21 cellular contexts compared by ENCODE assay signal in genomic region chr11:13837286-13837685, GRCh38.
A peak's percentile ranks its signal among the peaks of the same experiment; 100 is the strongest.
DNase-seq lines count a peak whose midpoint lies in the region; ATAC-seq and TF ChIP-seq lines count a peak whose summit lies in the region.
"Had no signal": no experiment of that assay in that cellular context is flagged by ENCODE, and none has a peak within 500 bp of the region (broad histone marks: within the 10 kb centered on the region; RNA-seq: fewer than 3 reads in every experiment).

No MANE protein-coding gene starts in this region.

- H3K79me2 ChIP-seq in PC-3 (ENCODE audit: low read length): no peaks in the 10 kb centered on the region

- no peaks in the 10 kb centered on the region for H3K36me3 Mint-ChIP-seq in activated CD8-positive, alpha-beta T cell treated with anti-CD3 and anti-CD28 coated beads for 36 hours (ENCODE audit: low read depth)
- no peaks in the 10 kb centered on the region for H3K36me3 Mint-ChIP-seq in activated CD8-positive, alpha-beta T cell treated with anti-CD3 and anti-CD28 coated beads, Interleukin-2, amount 10 ng/mL, durations not matched to agents 7 days and 5 days (ENCODE audit: low read depth)

- H3K4me3 Mint-ChIP-seq in activated CD8-positive, alpha-beta T cell treated with anti-CD3 and anti-CD28 coated beads for 36 hours: no peak overlapping the region
- no peak overlapping the region for H3K4me3 Mint-ChIP-seq in activated CD8-positive, alpha-beta T cell treated with anti-CD3 and anti-CD28 coated beads, Interleukin-2, amount 10 ng/mL, durations not matched to agents 7 days and 5 days
- H3K4me3 Mint-ChIP-seq: activated CD4-positive, alpha-beta T cell treated with anti-CD3 and anti-CD28 coated beads, Interleukin-2, amount 10 ng/mL, durations not matched to agents 7 days and 5 days; activated T-cell treated with anti-CD3 and anti-CD28 coated beads, Interleukin-2, amount 50 U/mL, for 24 hours; endodermal cell; nephron had no signal

- no peaks in the 10 kb centered on the region for H3K27me3 Mint-ChIP-seq in activated CD8-positive, alpha-beta T cell treated with anti-CD3 and anti-CD28 coated beads for 36 hours
- H3K27me3 Mint-ChIP-seq in activated CD8-positive, alpha-beta T cell treated with anti-CD3 and anti-CD28 coated beads, Interleukin-2, amount 10 ng/mL, durations not matched to agents 7 days and 5 days (ENCODE audit: low read depth): no peaks in the 10 kb centered on the region
- H3K27me3 Mint-ChIP-seq: activated T-cell treated with anti-CD3 and anti-CD28 coated beads, Interleukin-2, amount 50 U/mL, for 24 hours had no signal

- intact Hi-C loops in activated CD8-positive, alpha-beta T cell treated with anti-CD3 and anti-CD28 coated beads for 36 hours (cut with micrococcal nuclease): no loop called here
- intact Hi-C loops in PC-3 (cut with micrococcal nuclease): loop anchor here (1.0 to 2.0 kb wide), 2 partner anchors 20 to 36 kb away; no protein-coding TSS in a partner anchor

- peak overlapping the region; percentile 77 for H3K9ac ChIP-seq in PC-3 (ENCODE audit: low read length)
- H3K9ac ChIP-seq: KMS-11 had no signal

- H3K4me2 ChIP-seq in PC-3 (ENCODE audit: low read length): peak overlapping the region; percentile 72
- H3K4me2 ChIP-seq: KMS-11 had no signal

- no peaks in the 10 kb centered on the region for H3F3A ChIP-seq in PC-3 (ENCODE audit: low read length, unreplicated experiment)

- no peak overlapping the region for H3K4me3 ChIP-seq in PC-3 (ENCODE audit: low read length)
- no peak overlapping the region for H3K4me3 ChIP-seq in WERI-Rb-1 (ENCODE audit: low read depth, low read length)
- H3K4me3 ChIP-seq: upper lobe of right lung had no signal

- H3K4me1 ChIP-seq in PC-3 (ENCODE audit: insufficient read depth, low read length): peaks cover 35% of the 10 kb centered on the region
- H3K4me1 ChIP-seq: upper lobe of right lung had no signal

- peak; percentile 60 for ATAC-seq in activated CD8-positive, alpha-beta T cell treated with anti-CD3 and anti-CD28 coated beads for 36 hours
- ATAC-seq in activated CD8-positive, alpha-beta T cell treated with anti-CD3 and anti-CD28 coated beads, Interleukin-2, amount 10 ng/mL, durations not matched to agents 7 days and 5 days: no peak
- ATAC-seq in PC-3 (peak; percentile 88), GM21367 (IDR thresholded peaks at IDR 0.05; ENCODE audit: unreplicated experiment) (no peak)
- ATAC-seq: upper lobe of right lung had no signal

- H3K27ac ChIP-seq in PC-3 (ENCODE audit: low read length) (peak overlapping the region; percentile 95), epithelial cell of prostate (no peak overlapping the region), WERI-Rb-1 (no peak overlapping the region)
- H3K27ac ChIP-seq: C4-2B, KMS-11, upper lobe of right lung had no signal

- H3K27me3 ChIP-seq in PC-3 (ENCODE audit: low read length) (no peaks in the 10 kb centered on the region), WERI-Rb-1 (ENCODE audit: insufficient read depth, low read depth, severe bottlenecking) (peaks cover 5% of the 10 kb centered on the region)
- H3K27me3 ChIP-seq: upper lobe of right lung had no signal

- H3K4me1 Mint-ChIP-seq in activated CD8-positive, alpha-beta T cell treated with anti-CD3 and anti-CD28 coated beads for 36 hours (ENCODE audit: low read depth): peaks cover 4% of the 10 kb centered on the region
- H3K4me1 Mint-ChIP-seq in activated CD8-positive, alpha-beta T cell treated with anti-CD3 and anti-CD28 coated beads, Interleukin-2, amount 10 ng/mL, durations not matched to agents 7 days and 5 days (ENCODE audit: low read depth): peaks cover 7% of the 10 kb centered on the region

- CTCF ChIA-PET in activated CD8-positive, alpha-beta T cell treated with anti-CD3 and anti-CD28 coated beads for 36 hours (lab: Charles Lee): no interaction called here
- CTCF ChIA-PET in activated CD8-positive, alpha-beta T cell treated with anti-CD3 and anti-CD28 coated beads, Interleukin-2, amount 10 ng/mL, durations not matched to agents 7 days and 5 days (lab: Charles Lee): no interaction called here
- CTCF ChIA-PET in PC-3 (lab: Charles Lee): interaction anchor here (0.5 kb wide), 1 partner anchor 35 kb away, joined by 3 read pairs; no protein-coding TSS in a partner anchor

- no peak overlapping the region for H3K27ac Mint-ChIP-seq in activated CD8-positive, alpha-beta T cell treated with anti-CD3 and anti-CD28 coated beads for 36 hours
- H3K27ac Mint-ChIP-seq in activated CD8-positive, alpha-beta T cell treated with anti-CD3 and anti-CD28 coated beads, Interleukin-2, amount 10 ng/mL, durations not matched to agents 7 days and 5 days: no peak overlapping the region
- H3K27ac Mint-ChIP-seq: activated CD4-positive, alpha-beta T cell treated with anti-CD3 and anti-CD28 coated beads, Interleukin-2, amount 10 ng/mL, durations not matched to agents 7 days and 5 days; activated T-cell treated with anti-CD3 and anti-CD28 coated beads, Interleukin-2, amount 50 U/mL, for 24 hours; endodermal cell; nephron had no signal

- no TSS peak for BruUV-seq in PC-3 (replicated peaks; lab: Mats Ljungman, UMichigan)

- H4K20me1 ChIP-seq in PC-3 (ENCODE audit: low read length): no peaks in the 10 kb centered on the region

- DNase-seq in activated CD8-positive, alpha-beta T cell treated with anti-CD3 and anti-CD28 coated beads for 36 hours: no peak
- DNase-seq in activated CD8-positive, alpha-beta T cell treated with anti-CD3 and anti-CD28 coated beads, Interleukin-2, amount 10 ng/mL, durations not matched to agents 7 days and 5 days: no peak
- DNase-seq in PC-3 (peak; percentile 94), epithelial cell of prostate (ENCODE audit: low read depth, low spot score) (peak; percentile 84), renal cortical epithelial cell (ENCODE audit: low read depth) (peak; percentile 98), WERI-Rb-1 (no peak)
- DNase-seq in stimulated activated CD8-positive, alpha-beta memory T cell treated with anti-CD3 and anti-CD28 coated beads, Interleukin-4, amount 100 ng/mL, for 48 hours: no peak
- DNase-seq: 8988T; activated CD4-positive, alpha-beta T cell treated with anti-CD3 and anti-CD28 coated beads, Interleukin-2, amount 10 ng/mL, durations not matched to agents 7 days and 5 days; activated T-cell treated with anti-CD3 and anti-CD28 coated beads, Interleukin-2, amount 50 U/mL, for 24 hours; DMS79 treated with DMSO at 0.1 percent for 48 hours; endodermal cell; mesenchymal stem cell; NCI-H1436; stimulated activated CD4-positive, alpha-beta T cell treated with anti-CD3 and anti-CD28 coated beads, Interleukin-12 subunit alpha, Interleukin-12 subunit beta, amount 100 ng/mL, for 4 hours; stimulated activated naive CD4-positive, alpha-beta T cell treated with Interleukin-2 at 50 U/mL for 16 hours; upper lobe of right lung had no signal

- no peak overlapping the region for H2AFZ ChIP-seq in PC-3 (ENCODE audit: low read length)

- H3K36me3 ChIP-seq in PC-3 (ENCODE audit: low read depth, low read length): no peaks in the 10 kb centered on the region
- no peaks in the 10 kb centered on the region for H3K36me3 ChIP-seq in WERI-Rb-1
- H3K36me3 ChIP-seq: upper lobe of right lung had no signal

- H3K9me3 ChIP-seq in PC-3 (ENCODE audit: low read length) (no peaks in the 10 kb centered on the region), WERI-Rb-1 (ENCODE audit: severe bottlenecking) (no peaks in the 10 kb centered on the region)
- H3K9me3 ChIP-seq: upper lobe of right lung had no signal

- POLR2A ChIA-PET in activated CD8-positive, alpha-beta T cell treated with anti-CD3 and anti-CD28 coated beads for 36 hours (lab: Charles Lee): no interaction called here
- POLR2A ChIA-PET in activated CD8-positive, alpha-beta T cell treated with anti-CD3 and anti-CD28 coated beads, Interleukin-2, amount 10 ng/mL, durations not matched to agents 7 days and 5 days (lab: Charles Lee): no interaction called here
- POLR2A ChIA-PET in PC-3 (lab: Charles Lee; ENCODE audit: unreplicated experiment): interaction anchor here (0.7 kb wide), 1 partner anchor 20 kb away, joined by 7 read pairs; no protein-coding TSS in a partner anchor

- H3K9me2 ChIP-seq in PC-3 (replicated peaks; ENCODE audit: low read length): no peaks in the 10 kb centered on the region

- no peaks in the 10 kb centered on the region for H3K9me3 Mint-ChIP-seq in activated CD8-positive, alpha-beta T cell treated with anti-CD3 and anti-CD28 coated beads for 36 hours
- no peaks in the 10 kb centered on the region for H3K9me3 Mint-ChIP-seq in activated CD8-positive, alpha-beta T cell treated with anti-CD3 and anti-CD28 coated beads, Interleukin-2, amount 10 ng/mL, durations not matched to agents 7 days and 5 days (ENCODE audit: insufficient read depth)
- H3K9me3 Mint-ChIP-seq: activated CD4-positive, alpha-beta T cell treated with anti-CD3 and anti-CD28 coated beads, Interleukin-2, amount 10 ng/mL, durations not matched to agents 7 days and 5 days; activated T-cell treated with anti-CD3 and anti-CD28 coated beads, Interleukin-2, amount 50 U/mL, for 24 hours; nephron had no signal

- no peak for TF ChIP-seq CTCF in activated CD8-positive, alpha-beta T cell treated with anti-CD3 and anti-CD28 coated beads for 36 hours (IDR thresholded peaks at IDR 0.05)
- no peak for TF ChIP-seq CTCF in PC-3 (conservative IDR thresholded peaks at IDR 0.05; ENCODE audit: low read depth, low read length)
- no peak for TF ChIP-seq CTCF in WERI-Rb-1 (IDR thresholded peaks at IDR 0.05; ENCODE audit: low read depth, low read length)

Comparison
In these comparisons a context has a peak if more than half of its experiments do, and no peak if none do; other contexts are left out.
1. ATAC-seq: peak in activated CD8-positive, alpha-beta T cell treated with anti-CD3 and anti-CD28 coated beads for 36 hours (single experiment) and PC-3 (single experiment); none in activated CD8-positive, alpha-beta T cell treated with anti-CD3 and anti-CD28 coated beads, Interleukin-2, amount 10 ng/mL, durations not matched to agents 7 days and 5 days (single experiment) and GM21367 (single experiment).
2. DNase-seq: peak in PC-3 (single experiment), epithelial cell of prostate (single experiment) and renal cortical epithelial cell (single experiment); none in activated CD8-positive, alpha-beta T cell treated with anti-CD3 and anti-CD28 coated beads for 36 hours (single experiment), activated CD8-positive, alpha-beta T cell treated with anti-CD3 and anti-CD28 coated beads, Interleukin-2, amount 10 ng/mL, durations not matched to agents 7 days and 5 days (single experiment), stimulated activated CD8-positive, alpha-beta memory T cell treated with anti-CD3 and anti-CD28 coated beads, Interleukin-4, amount 100 ng/mL, for 48 hours (single experiment) and WERI-Rb-1 (single experiment).